Comparison of ENCODE assay signal across 26 cellular contexts in the genomic region with DNA sequence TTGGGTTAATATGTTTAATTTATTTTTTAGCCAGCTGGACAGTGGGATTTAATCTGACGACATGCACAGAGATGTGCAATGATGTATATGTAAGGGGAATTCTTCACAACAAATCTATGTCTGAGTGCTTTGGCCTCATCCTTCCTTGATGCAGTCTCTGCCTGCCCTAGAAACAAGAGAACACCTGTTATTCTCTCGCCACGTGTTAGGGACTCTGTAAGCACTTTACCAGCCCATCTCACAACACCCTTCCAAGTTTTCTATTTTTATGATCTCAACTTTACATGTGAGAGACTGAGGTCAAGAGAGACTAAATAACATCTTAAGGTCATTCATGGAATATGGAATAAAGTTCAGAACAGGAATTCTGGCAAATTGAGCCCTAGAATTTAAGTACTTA.
"Had no signal": no experiment of that assay in that cellular context is flagged by ENCODE, and none has a peak within 500 bp of the region (broad histone marks: within the 10 kb centered on the region; RNA-seq: fewer than 3 reads in every experiment).

No MANE protein-coding gene starts in this region.

- H3K4me3 ChIP-seq: dorsolateral prefrontal cortex, heart right ventricle, lung, mucosa of descending colon, pancreas, right atrium auricular region, suprapubic skin had no signal

- H3K4me3 Mint-ChIP-seq: endodermal cell; mesothelial cell of epicardium; naive thymus-derived CD8-positive, alpha-beta T cell; stimulated activated naive CD8-positive, alpha-beta T cell treated with anti-CD3 and anti-CD28 coated beads, Interleukin-15, amount 100 ng/mL, for 72 hours had no signal

- H3K9me3 ChIP-seq: heart right ventricle, mucosa of descending colon, pancreas, right atrium auricular region, suprapubic skin had no signal

- H3K4me1 ChIP-seq: heart right ventricle, pancreas, right atrium auricular region had no signal

- H3K4me1 Mint-ChIP-seq: endodermal cell; naive thymus-derived CD8-positive, alpha-beta T cell; stimulated activated naive CD8-positive, alpha-beta T cell treated with anti-CD3 and anti-CD28 coated beads, Interleukin-15, amount 100 ng/mL, for 72 hours had no signal

- H3K27me3 ChIP-seq: dorsolateral prefrontal cortex, heart right ventricle, pancreas, right atrium auricular region, suprapubic skin had no signal

- H3K27ac Mint-ChIP-seq: endodermal cell; mesothelial cell of epicardium; naive thymus-derived CD8-positive, alpha-beta T cell; stimulated activated naive CD8-positive, alpha-beta T cell treated with anti-CD3 and anti-CD28 coated beads, Interleukin-15, amount 100 ng/mL, for 72 hours had no signal

- H3K36me3 Mint-ChIP-seq: mesothelial cell of epicardium; naive thymus-derived CD8-positive, alpha-beta T cell had no signal

- H3K27me3 Mint-ChIP-seq: stimulated activated naive CD8-positive, alpha-beta T cell treated with anti-CD3 and anti-CD28 coated beads, Interleukin-15, amount 100 ng/mL, for 72 hours had no signal

- H3K36me3 ChIP-seq: heart right ventricle, pancreas, right atrium auricular region, suprapubic skin had no signal

- DNase-seq: central memory CD4-positive, alpha-beta T cell; dorsolateral prefrontal cortex; effector CD4-positive, alpha-beta T cell; endodermal cell; glutamatergic neuron; heart right ventricle; kidney; mucosa of descending colon; naive thymus-derived CD8-positive, alpha-beta T cell; occipital lobe; pancreas; small intestine; stimulated activated CD4-positive, alpha-beta T cell treated with anti-CD3 and anti-CD28 coated beads, Interleukin-12 subunit alpha, Interleukin-12 subunit beta, amount 100 ng/mL, for 4 hours; stimulated activated CD4-positive, alpha-beta T cell treated with anti-CD3 and anti-CD28 coated beads, Interleukin-1b, Interleukin-23, amount 100 ng/mL, for 48 hours; stimulated activated CD4-positive, alpha-beta T cell treated with anti-CD3 and anti-CD28 coated beads, Interleukin-4, amount 100 ng/mL, for 1 hour; stimulated activated CD8-positive, alpha-beta memory T cell treated with anti-CD3 and anti-CD28 coated beads, Interleukin-4, amount 100 ng/mL, for 48 hours; stimulated activated naive CD4-positive, alpha-beta T cell; stimulated activated naive CD8-positive, alpha-beta T cell treated with anti-CD3 and anti-CD28 coated beads, Interleukin-15, amount 100 ng/mL, for 72 hours; trophoblast cell had no signal

- H3K27ac ChIP-seq: dorsolateral prefrontal cortex, heart right ventricle, pancreas, right atrium auricular region, suprapubic skin had no signal

- ATAC-seq: esophagus mucosa; heart right ventricle; left lobe of liver; mucosa of descending colon; naive thymus-derived CD8-positive, alpha-beta T cell; pancreas; sciatic nerve; stimulated activated naive CD8-positive, alpha-beta T cell treated with anti-CD3 and anti-CD28 coated beads, Interleukin-15, amount 100 ng/mL, for 72 hours had no signal

- H3K9me3 Mint-ChIP-seq: endodermal cell; mesothelial cell of epicardium; naive thymus-derived CD8-positive, alpha-beta T cell; stimulated activated naive CD8-positive, alpha-beta T cell treated with anti-CD3 and anti-CD28 coated beads, Interleukin-15, amount 100 ng/mL, for 72 hours had no signal
